ENCODE assay signal across 9 cellular contexts in genomic region chr2:96534131-96534530, GRCh38. TPM values are rescaled to one million over a fixed set of nuclear protein-coding genes. Genes with fewer than 3 reads are reported as not detected.
DNase-seq lines count a peak whose midpoint lies in the region; ATAC-seq and TF ChIP-seq lines count a peak whose summit lies in the region.
"Had no signal": no experiment of that assay in that cellular context is flagged by ENCODE, and none has a peak within 500 bp of the region (broad histone marks: within the 10 kb centered on the region; RNA-seq: fewer than 3 reads in every experiment).

No MANE protein-coding gene starts in this region.

- intact Hi-C loops in CD14-positive monocyte (cut with micrococcal nuclease), result loop anchor here (10.0 kb wide), 1 partner anchor 389 kb away; the partner anchor contains the start of gene DUSP2 (in 2 of the 2)

- H3K27me3 ChIP-seq in adipocyte (replicated peaks; ENCODE audit: control insufficient read depth, insufficient read depth, low read length), result no peaks in the 10 kb centered on the region
- H3K27me3 ChIP-seq in layer of hippocampus (ENCODE audit: control insufficient read depth, insufficient read depth, low read length), result no peaks in the 10 kb centered on the region

- peak overlapping the region; percentile 47 for H3K9ac ChIP-seq in adipocyte (ENCODE audit: low read length)

- H3K4me1 ChIP-seq in adipocyte (ENCODE audit: control insufficient read depth, insufficient read depth, low read length), result peaks cover 55% of the 10 kb centered on the region

- H3K9me3 ChIP-seq in adipocyte (ENCODE audit: control insufficient read depth, low read length), result no peaks in the 10 kb centered on the region

- H3K27ac ChIP-seq in layer of hippocampus (ENCODE audit: low read depth, low read length), result peak overlapping the region; percentile 86
- peak overlapping the region in 17 of 21 experiments; percentile 6 to 88 (median 76) for H3K27ac ChIP-seq in skin epidermis

- no peak for TF ChIP-seq CTCF in CD14-positive monocyte (IDR thresholded peaks at IDR 0.05)

- H3K36me3 ChIP-seq in adipocyte (ENCODE audit: control insufficient read depth, insufficient read depth, low read length, severe bottlenecking), result no peaks in the 10 kb centered on the region

- H3K4me3 ChIP-seq in adipocyte (ENCODE audit: low read length), result peak overlapping the region; percentile 46
- no peak overlapping the region for H3K4me3 ChIP-seq in skin epidermis

- peaks cover 6 to 19% (median 15%) of the 10 kb centered on the region in 3 donors for H3K27me3 Mint-ChIP-seq in CD14-positive monocyte (ENCODE audit: low read depth in 3 of 3)

- no peak for DNase-seq in CD14-positive monocyte (ENCODE audit: low spot score)
- DNase-seq in adipocyte (ENCODE audit: low read depth), result no peak
- DNase-seq in AG08396 (ENCODE audit: low spot score), result no peak
- no peak for DNase-seq in effector CD8-positive, alpha-beta T cell (lab: John Stamatoyannopoulos, UW)
- no peak for DNase-seq in DMS153 (lab: John Stamatoyannopoulos, UW)
- DNase-seq: activated T-cell treated with anti-CD3 and anti-CD28 coated beads for 4 hours had no signal

- H3K9me3 Mint-ChIP-seq in CD14-positive monocyte, result peaks cover 0 to 4% (median 0%) of the 10 kb centered on the region in 7 donors

- ATAC-seq in GM19397 (IDR thresholded peaks at IDR 0.05; ENCODE audit: unreplicated experiment), result no peak

- peak overlapping the region; percentile 88 to 95 (median 93) for H3K27ac Mint-ChIP-seq in CD14-positive monocyte

- H3K36me3 Mint-ChIP-seq in CD14-positive monocyte, result peaks cover 1 to 5% of the 10 kb centered on the region in 2 donors

- H3K4me1 Mint-ChIP-seq in CD14-positive monocyte, result peaks cover 65% of the 10 kb centered on the region

- peak overlapping the region in 1 of 2 donors; percentile 67 for H3K4me3 Mint-ChIP-seq in CD14-positive monocyte

RNA-seq across cellular contexts. Expression of gene ARID5A, which starts 2.4 kb away (rescaled TPM):
- 10 to 100 TPM; 27.8 to 37.7 TPM for polyA plus RNA-seq in CD14-positive monocyte

RNA-seq across cellular contexts. Expression of gene NEURL3, which starts 29.0 kb away (rescaled TPM):
- polyA plus RNA-seq in CD14-positive monocyte, result not detected
